22 cellular contexts compared by ENCODE assay signal in genomic region chr10:63667596-63667995, GRCh38.
DNase-seq lines count a peak whose midpoint lies in the region; ATAC-seq, FAIRE-seq and TF ChIP-seq lines count a peak whose summit lies in the region.
"Had no signal": no experiment of that assay in that cellular context is flagged by ENCODE, and none has a peak within 500 bp of the region (broad histone marks: within the 10 kb centered on the region; RNA-seq: fewer than 3 reads in every experiment).

No MANE protein-coding gene starts in this region.

- H3K36me3 ChIP-seq in SK-N-SH (replicated peaks in 1 of 2; ENCODE audit: control insufficient read depth in 1 of 2, insufficient read depth in 2 of 2, low read length in 1 of 2): no peaks in the 10 kb centered on the region
- no peaks in the 10 kb centered on the region for H3K36me3 ChIP-seq in psoas muscle (ENCODE audit: insufficient read depth in 1 of 2, low read depth in 1 of 2)
- H3K36me3 ChIP-seq: BLaER1 treated with 17β-estradiol and CSF1 and Interleukin-3, amounts not matched to agents 10 nM and 100 nM; Peyer's patch; SJSA1 had no signal

- H3K9ac ChIP-seq in SK-N-SH: no peak overlapping the region
- H3K9ac ChIP-seq: BLaER1 treated with 17β-estradiol and CSF1 and Interleukin-3, amounts not matched to agents 10 nM and 100 nM; KMS-11 had no signal

- H3K4me2 ChIP-seq in SK-N-SH: peak overlapping the region; percentile 26; the same call in 1 of the 2 replicates
- H3K4me2 ChIP-seq: KMS-11 had no signal

- POLR2A ChIA-PET in SK-N-SH (lab: Yijun Ruan, JAX): no interaction called here

- no peak for FAIRE-seq in H54 (lab: Jason Lieb, UNC)

- peak; percentile 17 for DNase-seq in AG10803 (ENCODE audit: low read depth)
- DNase-seq in SK-N-SH: no peak
- DNase-seq in fibroblast of peridontal ligament (ENCODE audit: extremely low read depth): peak; percentile 50
- no peak for DNase-seq in psoas muscle
- no peak for DNase-seq in activated CD8-positive, alpha-beta memory T cell treated with anti-CD3 and anti-CD28 coated beads for 24 hours
- DNase-seq in H54 (ENCODE audit: insufficient read length, low spot score): no peak
- no peak for DNase-seq in stimulated activated CD4-positive, alpha-beta T cell treated with anti-CD3 and anti-CD28 coated beads, Interleukin-2, amount 100 ng/mL, for 48 hours
- no peak for DNase-seq in NCI-H2171 (lab: John Stamatoyannopoulos, UW)
- DNase-seq: Caco-2; CD4-positive, alpha-beta memory T cell; DMS 273 treated with DMSO at 0.1 percent for 48 hours; DMS79 treated with DMSO at 0.1 percent for 48 hours; NCI-H1092 treated with DMSO at 0.1 percent for 48 hours; NCI-H146; NCI-H2029; NCI-H345; NCI-H524; NCI-H774; Peyer's patch had no signal

- H3K4me3 ChIP-seq in AG10803 (ENCODE audit: low read length) (no peak overlapping the region), SK-N-SH (ENCODE audit: low read depth in 2 of 2, low read length in 1 of 2) (no peak overlapping the region; a peak in 1 of 4 replicates), psoas muscle (no peak overlapping the region)
- H3K4me3 ChIP-seq: BLaER1 treated with 17β-estradiol and CSF1 and Interleukin-3, amounts not matched to agents 10 nM and 100 nM; Peyer's patch; SJSA1 had no signal

- H3F3A ChIP-seq in SK-N-SH (replicated peaks; ENCODE audit: insufficient read depth): peaks cover 20% of the 10 kb centered on the region

- no peak for TF ChIP-seq POLR2A in H54 (IDR thresholded peaks at IDR 0.05; ENCODE audit: low read depth, low read length)

- peak overlapping the region; percentile 24; the same call in 1 of the 2 replicates for H2AFZ ChIP-seq in SK-N-SH (ENCODE audit: low read depth)

- TF ChIP-seq CTCF in AG10803 (conservative IDR thresholded peaks at IDR 0.05; ENCODE audit: low read length): no peak
- no peak for TF ChIP-seq CTCF in SK-N-SH (IDR thresholded peaks at IDR 0.05)
- TF ChIP-seq CTCF in psoas muscle (IDR thresholded peaks at IDR 0.05): no peak

- intact Hi-C loops in psoas muscle (cut with DNase I): no loop called here

- no peak for TF ChIP-seq EP300 in SK-N-SH (IDR thresholded peaks at IDR 0.05; ENCODE audit: borderline replicate concordance in 1 of 2, low read depth in 1 of 2, low read length in 1 of 2)

- TF ChIP-seq RAD21 in SK-N-SH (IDR thresholded peaks at IDR 0.05; ENCODE audit: low read length): no peak

- peaks cover 36 to 49% of the 10 kb centered on the region in 2 experiments for H3K4me1 ChIP-seq in SK-N-SH (ENCODE audit: control insufficient read depth in 1 of 2, insufficient read depth in 2 of 2, low read depth in 1 of 2, low read length in 1 of 2)
- peaks cover 22% of the 10 kb centered on the region for H3K4me1 ChIP-seq in psoas muscle

- H3K9me2 ChIP-seq in SK-N-SH: no peaks in the 10 kb centered on the region

- H3K9me3 ChIP-seq in SK-N-SH (no peaks in the 10 kb centered on the region), psoas muscle (no peaks in the 10 kb centered on the region)
- H3K9me3 ChIP-seq: BLaER1 treated with 17β-estradiol and CSF1 and Interleukin-3, amounts not matched to agents 10 nM and 100 nM; Caco-2; Peyer's patch; SJSA1 had no signal

- H3K27ac ChIP-seq in SK-N-SH (ENCODE audit: low read depth in 2 of 2, low read length in 1 of 2) (peak overlapping the region; percentile 56 to 78; a peak in 3 of 4 replicates), psoas muscle (peak overlapping the region; percentile 27)
- H3K27ac ChIP-seq: BLaER1 treated with 17β-estradiol and CSF1 and Interleukin-3, amounts not matched to agents 10 nM and 100 nM; KMS-11; SJSA1 had no signal

- no peaks in the 10 kb centered on the region for H4K20me1 ChIP-seq in SK-N-SH (ENCODE audit: insufficient read depth)
- H4K20me1 ChIP-seq: BLaER1 treated with 17β-estradiol and CSF1 and Interleukin-3, amounts not matched to agents 10 nM and 100 nM had no signal

- H3K27me3 ChIP-seq in SK-N-SH (ENCODE audit: insufficient read depth) (no peaks in the 10 kb centered on the region), psoas muscle (ENCODE audit: insufficient read depth in 3 of 3, low read length in 2 of 3) (no peaks in the 10 kb centered on the region)
- H3K27me3 ChIP-seq: BLaER1 treated with 17β-estradiol and CSF1 and Interleukin-3, amounts not matched to agents 10 nM and 100 nM; Peyer's patch; SJSA1 had no signal

- no peaks in the 10 kb centered on the region for H3K79me2 ChIP-seq in SK-N-SH (ENCODE audit: insufficient read depth)

- CTCF ChIA-PET in SK-N-SH (lab: Yijun Ruan, JAX): no interaction called here

- ATAC-seq in psoas muscle: no peak

TF ChIP-seq in SK-N-SH, 30 proteins besides CTCF, POLR2A, EP300 and RAD21:
- TF ChIP-seq MEF2A (IDR thresholded peaks at IDR 0.05; ENCODE audit: borderline replicate concordance, low read depth) (no peak), TAF1 (IDR thresholded peaks at IDR 0.05; ENCODE audit: borderline replicate concordance, low read depth, low read length) (no peak), EZH2phosphoT487 (IDR thresholded peaks at IDR 0.05; ENCODE audit: borderline replicate concordance, low read depth) (no peak), CHD2 (IDR thresholded peaks at IDR 0.05; ENCODE audit: low read length, partially characterized antibody) (no peak), SMC3 (IDR thresholded peaks at IDR 0.05; ENCODE audit: low read depth, low read length) (no peak), MAX (IDR thresholded peaks at IDR 0.05; ENCODE audit: low read depth) (no peak), RFX5 (IDR thresholded peaks at IDR 0.05; ENCODE audit: low read length) (no peak), FOXJ3 (CRISPR knock-in tag; IDR thresholded peaks at IDR 0.05) (no peak), MXI1 (IDR thresholded peaks at IDR 0.05; ENCODE audit: low read depth, low read length) (no peak), ELF1 (IDR thresholded peaks at IDR 0.05) (no peak), PBX3 (IDR thresholded peaks at IDR 0.05) (no peak)
- TF ChIP-seq, protein P1, sequence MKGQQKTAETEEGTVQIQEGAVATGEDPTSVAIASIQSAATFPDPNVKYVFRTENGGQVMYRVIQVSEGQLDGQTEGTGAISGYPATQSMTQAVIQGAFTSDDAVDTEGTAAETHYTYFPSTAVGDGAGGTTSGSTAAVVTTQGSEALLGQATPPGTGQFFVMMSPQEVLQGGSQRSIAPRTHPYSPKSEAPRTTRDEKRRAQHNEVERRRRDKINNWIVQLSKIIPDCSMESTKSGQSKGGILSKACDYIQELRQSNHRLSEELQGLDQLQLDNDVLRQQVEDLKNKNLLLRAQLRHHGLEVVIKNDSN (IDR thresholded peaks at IDR 0.05; ENCODE audit: borderline replicate concordance, low read depth): no peak
- TF ChIP-seq, protein P2, sequence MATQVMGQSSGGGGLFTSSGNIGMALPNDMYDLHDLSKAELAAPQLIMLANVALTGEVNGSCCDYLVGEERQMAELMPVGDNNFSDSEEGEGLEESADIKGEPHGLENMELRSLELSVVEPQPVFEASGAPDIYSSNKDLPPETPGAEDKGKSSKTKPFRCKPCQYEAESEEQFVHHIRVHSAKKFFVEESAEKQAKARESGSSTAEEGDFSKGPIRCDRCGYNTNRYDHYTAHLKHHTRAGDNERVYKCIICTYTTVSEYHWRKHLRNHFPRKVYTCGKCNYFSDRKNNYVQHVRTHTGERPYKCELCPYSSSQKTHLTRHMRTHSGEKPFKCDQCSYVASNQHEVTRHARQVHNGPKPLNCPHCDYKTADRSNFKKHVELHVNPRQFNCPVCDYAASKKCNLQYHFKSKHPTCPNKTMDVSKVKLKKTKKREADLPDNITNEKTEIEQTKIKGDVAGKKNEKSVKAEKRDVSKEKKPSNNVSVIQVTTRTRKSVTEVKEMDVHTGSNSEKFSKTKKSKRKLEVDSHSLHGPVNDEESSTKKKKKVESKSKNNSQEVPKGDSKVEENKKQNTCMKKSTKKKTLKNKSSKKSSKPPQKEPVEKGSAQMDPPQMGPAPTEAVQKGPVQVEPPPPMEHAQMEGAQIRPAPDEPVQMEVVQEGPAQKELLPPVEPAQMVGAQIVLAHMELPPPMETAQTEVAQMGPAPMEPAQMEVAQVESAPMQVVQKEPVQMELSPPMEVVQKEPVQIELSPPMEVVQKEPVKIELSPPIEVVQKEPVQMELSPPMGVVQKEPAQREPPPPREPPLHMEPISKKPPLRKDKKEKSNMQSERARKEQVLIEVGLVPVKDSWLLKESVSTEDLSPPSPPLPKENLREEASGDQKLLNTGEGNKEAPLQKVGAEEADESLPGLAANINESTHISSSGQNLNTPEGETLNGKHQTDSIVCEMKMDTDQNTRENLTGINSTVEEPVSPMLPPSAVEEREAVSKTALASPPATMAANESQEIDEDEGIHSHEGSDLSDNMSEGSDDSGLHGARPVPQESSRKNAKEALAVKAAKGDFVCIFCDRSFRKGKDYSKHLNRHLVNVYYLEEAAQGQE (IDR thresholded peaks at IDR 0.05; ENCODE audit: low read depth, low read length): no peak
- TF ChIP-seq, protein P3, sequence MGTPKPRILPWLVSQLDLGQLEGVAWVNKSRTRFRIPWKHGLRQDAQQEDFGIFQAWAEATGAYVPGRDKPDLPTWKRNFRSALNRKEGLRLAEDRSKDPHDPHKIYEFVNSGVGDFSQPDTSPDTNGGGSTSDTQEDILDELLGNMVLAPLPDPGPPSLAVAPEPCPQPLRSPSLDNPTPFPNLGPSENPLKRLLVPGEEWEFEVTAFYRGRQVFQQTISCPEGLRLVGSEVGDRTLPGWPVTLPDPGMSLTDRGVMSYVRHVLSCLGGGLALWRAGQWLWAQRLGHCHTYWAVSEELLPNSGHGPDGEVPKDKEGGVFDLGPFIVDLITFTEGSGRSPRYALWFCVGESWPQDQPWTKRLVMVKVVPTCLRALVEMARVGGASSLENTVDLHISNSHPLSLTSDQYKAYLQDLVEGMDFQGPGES (IDR thresholded peaks at IDR 0.05; ENCODE audit: low read depth, low read length): no peak

Comparison
In these comparisons a context has a peak if more than half of its experiments do, and no peak if none do; other contexts are left out.
1. DNase-seq: peak in AG10803 (single experiment) and fibroblast of peridontal ligament (single experiment); none in SK-N-SH (single experiment), psoas muscle (0 of 2), activated CD8-positive, alpha-beta memory T cell treated with anti-CD3 and anti-CD28 coated beads for 24 hours (single experiment), H54 (single experiment), stimulated activated CD4-positive, alpha-beta T cell treated with anti-CD3 and anti-CD28 coated beads, Interleukin-2, amount 100 ng/mL, for 48 hours (0 of 2) and NCI-H2171 (single experiment).